In genomic region chr13:20580257-20580656, GRCh38 we compare ENCODE assay signal across 3 cellular contexts.
TF ChIP-seq lines count a peak whose summit lies in the region.

No MANE protein-coding gene starts in this region.

TF ChIP-seq in IMR-90, 13 proteins besides CTCF, POLR2A, EP300 and RAD21:
- TF ChIP-seq FOS (IDR thresholded peaks at IDR 0.05; ENCODE audit: low read depth, low read length) (no peak), CEBPB (IDR thresholded peaks at IDR 0.05; ENCODE audit: low read depth, low read length) (peak; percentile 46; the same call in 1 of the 2 replicates)

TF ChIP-seq in K562, 482 proteins besides CTCF, POLR2A, EP300 and RAD21:
- TF ChIP-seq CEBPB (tag; IDR thresholded peaks at IDR 0.05) (peak; percentile 23; the same call in 1 of the 2 replicates), NCOR1 (IDR thresholded peaks at IDR 0.05) (no peak)

TF ChIP-seq in liver, 16 proteins besides CTCF, POLR2A, EP300 and RAD21:
- TF ChIP-seq SP1 (IDR thresholded peaks at IDR 0.05) (peak; percentile 26), FOXA1 (IDR thresholded peaks at IDR 0.05) (no peak), RXRA (IDR thresholded peaks at IDR 0.05) (peak; percentile 56 to 69), HNF4G (IDR thresholded peaks at IDR 0.05) (no peak), YY1 (IDR thresholded peaks at IDR 0.05) (peak; percentile 54), MAX (IDR thresholded peaks at IDR 0.05) (peak; percentile 41), HNF4A (conservative IDR thresholded peaks at IDR 0.05) (peak; percentile 82)
